Comparison of ENCODE assay signal across 8 cellular contexts in genomic region chr2:26245810-26246209, GRCh38. TPM values are rescaled to one million over a fixed set of nuclear protein-coding genes. Genes with fewer than 3 reads are reported as not detected.
DNase-seq lines count a peak whose midpoint lies in the region; ATAC-seq and TF ChIP-seq lines count a peak whose summit lies in the region.

No MANE protein-coding gene starts in this region.

- DNase-seq in cardiac muscle cell (ENCODE audit: low read depth in 1 of 2, low spot score in 1 of 2): peak; percentile 6 to 13
- no peak for DNase-seq in cardiac septum (ENCODE audit: low spot score)
- no peak for DNase-seq in SJSA1 (ENCODE audit: low read depth in 1 of 2, low spot score in 2 of 2)
- peak; percentile 20 to 24 for DNase-seq in fibroblast of lung (ENCODE audit: low read depth in 2 of 2)
- DNase-seq in retinal pigment epithelial cell (ENCODE audit: low read depth): no peak
- DNase-seq in NCI-H1417 (lab: John Stamatoyannopoulos, UW): no peak
- no peak for DNase-seq in HT-29 (ENCODE audit: low spot score)

- H2AFZ ChIP-seq in fibroblast of lung (ENCODE audit: low read length): no peak overlapping the region

- ATAC-seq in HG02943 (IDR thresholded peaks at IDR 0.05; ENCODE audit: low read depth, unreplicated experiment): peak; percentile 55

- H3K36me3 ChIP-seq in cardiac muscle cell (no peaks in the 10 kb centered on the region), SJSA1 (no peaks in the 10 kb centered on the region; the same call in 1 of the 2 replicates), fibroblast of lung (ENCODE audit: control insufficient read depth, insufficient read depth, low read length) (no peaks in the 10 kb centered on the region)

- peaks cover 85% of the 10 kb centered on the region for H3K79me2 ChIP-seq in fibroblast of lung (ENCODE audit: control insufficient read depth, insufficient read depth, low read length)

- TF ChIP-seq CTCF in cardiac muscle cell (IDR thresholded peaks at IDR 0.05; ENCODE audit: low read depth, low read length) (no peak), fibroblast of lung (conservative IDR thresholded peaks at IDR 0.05 in 1 of 2, IDR thresholded peaks at IDR 0.05 in 1 of 2; ENCODE audit: low read depth in 1 of 2, low read length in 2 of 2) (no peak), retinal pigment epithelial cell (conservative IDR thresholded peaks at IDR 0.05; ENCODE audit: low read depth, low read length) (no peak)

- H3K27me3 ChIP-seq in cardiac muscle cell (no peaks in the 10 kb centered on the region), SJSA1 (replicated peaks) (no peaks in the 10 kb centered on the region), fibroblast of lung (ENCODE audit: control insufficient read depth, insufficient read depth, low read length) (no peaks in the 10 kb centered on the region)

- peak overlapping the region; percentile 77 for H3K4me2 ChIP-seq in fibroblast of lung (ENCODE audit: extremely low read depth, insufficient read depth, low read length)

- peak overlapping the region; percentile 93 for H3K4me3 ChIP-seq in cardiac muscle cell
- H3K4me3 ChIP-seq in SJSA1: peak overlapping the region; percentile 66
- peak overlapping the region; percentile 81 to 96 (median 90) for H3K4me3 ChIP-seq in fibroblast of lung (replicated peaks in 1 of 4; ENCODE audit: control extremely low read depth in 1 of 4, insufficient read depth in 1 of 4, low read depth in 3 of 4, low read length in 4 of 4)
- H3K4me3 ChIP-seq in retinal pigment epithelial cell (ENCODE audit: low read length): peak overlapping the region; percentile 82

- H3K9me3 ChIP-seq in cardiac muscle cell (ENCODE audit: low read depth) (no peaks in the 10 kb centered on the region), SJSA1 (replicated peaks) (no peaks in the 10 kb centered on the region), fibroblast of lung (ENCODE audit: control insufficient read depth, insufficient read depth, low read depth, low read length) (no peaks in the 10 kb centered on the region)

- no peak overlapping the region for H3K9ac ChIP-seq in fibroblast of lung (ENCODE audit: insufficient read depth, low read length)

- H4K20me1 ChIP-seq in fibroblast of lung (ENCODE audit: control insufficient read depth, extremely low read depth, insufficient read depth, low read length): peaks cover 1% of the 10 kb centered on the region

- H3K4me1 ChIP-seq in cardiac muscle cell (ENCODE audit: low read depth) (peaks cover 15% of the 10 kb centered on the region), SJSA1 (replicated peaks) (peaks cover 13% of the 10 kb centered on the region), fibroblast of lung (ENCODE audit: control insufficient read depth, extremely low read depth, insufficient read depth, low read length) (peaks cover 7% of the 10 kb centered on the region)

- H3K27ac ChIP-seq in cardiac muscle cell (peak overlapping the region; percentile 99), SJSA1 (no peak overlapping the region), fibroblast of lung (ENCODE audit: insufficient read depth, low read length) (peak overlapping the region; percentile 88)

- intact Hi-C loops in cardiac septum (cut with DNase I): loop anchor here (2.0 kb wide), 2 partner anchors 53 to 99 kb away; no protein-coding TSS in a partner anchor

RNA-seq across cellular contexts. Expression of gene HADHB, which starts 1.1 kb away (rescaled TPM):
- total RNA-seq in cardiac muscle cell (108 and 118 TPM in 2 replicates), cardiac septum (532 TPM), fibroblast of lung (129 and 130 TPM in 2 replicates)
- polyA plus RNA-seq in cardiac muscle cell (189 and 229 TPM in 2 replicates), fibroblast of lung (137 and 151 TPM in 2 replicates)
- total RNA-seq in SJSA1 (2014; rRNA removed; shearing (Covaris generic)): 73.0 and 74.3 TPM in 2 replicates
- polyA plus RNA-seq in fibroblast of lung (2012): 100 and 104 TPM in 2 replicates
- polyA minus RNA-seq in fibroblast of lung (ENCODE audit: low replicate concordance): 41.0 and 44.3 TPM in 2 replicates
- total RNA-seq in HT-29 (2014; rRNA removed; shearing (Covaris generic)): 25.2 and 26.6 TPM in 2 replicates

RNA-seq across cellular contexts. Expression of gene HADHA, which starts 1.4 kb away (rescaled TPM):
- 149 and 154 TPM in 2 replicates for total RNA-seq in cardiac muscle cell
- polyA plus RNA-seq in cardiac muscle cell: 197 and 223 TPM in 2 replicates
- total RNA-seq in cardiac septum: 244 TPM
- 111 and 114 TPM in 2 replicates for total RNA-seq in SJSA1 (2014; rRNA removed; shearing (Covaris generic))
- 144 and 162 TPM in 2 replicates for total RNA-seq in fibroblast of lung
- polyA plus RNA-seq in fibroblast of lung: 155 and 171 TPM in 2 replicates
- polyA plus RNA-seq in fibroblast of lung (2012): 159 and 167 TPM in 2 replicates
- polyA minus RNA-seq in fibroblast of lung (ENCODE audit: low replicate concordance): 181 and 203 TPM in 2 replicates
- 56.2 and 58.9 TPM in 2 replicates for total RNA-seq in HT-29 (2014; rRNA removed; shearing (Covaris generic))

Comparison
In these comparisons a context has a peak if more than half of its experiments do, and no peak if none do; other contexts are left out.
1. DNase-seq: peak in cardiac muscle cell (2 of 2) and fibroblast of lung (2 of 2); none in cardiac septum (single experiment), SJSA1 (0 of 2), retinal pigment epithelial cell (single experiment), NCI-H1417 (0 of 3) and HT-29 (single experiment).
2. Peak in every context shown above with its lines, with median percentiles within 50 percentile points of each other: H3K4me3 ChIP-seq.